In the genomic region with DNA sequence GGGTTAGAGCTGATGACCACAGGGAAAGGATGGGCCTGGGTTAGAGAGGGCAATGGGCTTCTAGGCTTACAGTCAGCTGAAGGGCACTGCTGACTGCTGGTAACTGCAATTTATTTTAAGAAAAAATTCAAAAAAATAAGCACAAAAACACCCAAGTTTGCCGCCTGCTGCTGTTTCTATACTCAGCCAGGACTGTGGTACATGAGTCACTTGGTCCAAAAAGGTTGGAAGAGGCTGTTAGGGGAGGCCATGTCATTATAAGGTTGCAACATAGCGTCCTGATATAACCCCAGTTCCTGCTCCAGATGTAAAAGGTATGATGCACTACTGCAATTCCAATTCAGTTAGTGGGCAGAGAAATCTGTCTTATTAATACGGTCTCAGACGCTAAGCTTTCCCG, we compare ENCODE assay signal across 11 cellular contexts.
DNase-seq lines count a peak whose midpoint lies in the region; ATAC-seq, FAIRE-seq and TF ChIP-seq lines count a peak whose summit lies in the region.
"Had no signal": no experiment of that assay in that cellular context is flagged by ENCODE, and none has a peak within 500 bp of the region (broad histone marks: within the 10 kb centered on the region; RNA-seq: fewer than 3 reads in every experiment).

No MANE protein-coding gene starts in this region.

- TF ChIP-seq RAD21 in A549 (conservative IDR thresholded peaks at IDR 0.05 in 1 of 2, IDR thresholded peaks at IDR 0.05 in 1 of 2): no peak

- ATAC-seq in A549: peak; percentile 46 to 54; a peak in 4 of 6 replicates
- ATAC-seq in left lobe of liver: peak; percentile 71
- no peak for ATAC-seq in HG02798 (IDR thresholded peaks at IDR 0.05; ENCODE audit: poor library complexity, unreplicated experiment)

- H3K4me3 Mint-ChIP-seq in HFFc6: peak overlapping the region; percentile 14
- H3K4me3 Mint-ChIP-seq in activated naive CD8-positive, alpha-beta T cell treated with anti-CD3 and anti-CD28 coated beads for 36 hours: peak overlapping the region; percentile 44

- peaks cover 40% of the 10 kb centered on the region for H3K4me1 ChIP-seq in A549

- H3K9me3 ChIP-seq in A549: no peaks in the 10 kb centered on the region
- H3K9me3 ChIP-seq: ascending aorta had no signal

- peaks cover 79% of the 10 kb centered on the region for H3K36me3 Mint-ChIP-seq in HFFc6 (ENCODE audit: low read depth)
- H3K36me3 Mint-ChIP-seq in activated naive CD8-positive, alpha-beta T cell treated with anti-CD3 and anti-CD28 coated beads for 36 hours: peaks cover 95% of the 10 kb centered on the region

- H3K4me3 ChIP-seq in A549: no peak overlapping the region
- H3K4me3 ChIP-seq: ascending aorta had no signal

- H3K9me3 Mint-ChIP-seq in HFFc6: no peaks in the 10 kb centered on the region
- H3K9me3 Mint-ChIP-seq in activated naive CD8-positive, alpha-beta T cell treated with anti-CD3 and anti-CD28 coated beads for 36 hours: no peaks in the 10 kb centered on the region

- H3K27ac ChIP-seq in A549: peak overlapping the region in 1 of 2 experiments; percentile 60; a peak in 3 of 6 replicates
- H3K27ac ChIP-seq: ascending aorta had no signal

- H3K4me2 ChIP-seq in A549: 0 out of 3 replicates have a peak overlapping the region, but pooled peaks have one; percentile 7

- POLR2A ChIA-PET in A549 (lab: Yijun Ruan, JAX): no interaction called here

- DNase-seq in A549 (ENCODE audit: low read depth in 1 of 2, low spot score in 1 of 2) (no peak), HFFc6 (peak; percentile 93), left lobe of liver (ENCODE audit: low spot score) (no peak), GM13976 (ENCODE audit: low spot score) (no peak), iPS-NIHi11 (ENCODE audit: low spot score) (no peak), putamen (ENCODE audit: low spot score) (no peak)
- DNase-seq in activated naive CD8-positive, alpha-beta T cell treated with anti-CD3 and anti-CD28 coated beads for 36 hours: peak; percentile 45
- DNase-seq: kidney; stimulated activated CD4-positive, alpha-beta T cell treated with anti-CD3 and anti-CD28 coated beads, Interleukin-2, amount 100 ng/mL, for 48 hours had no signal

- in situ Hi-C loops in GM13976 (cut with MboI; ENCODE audit: low sequenced_read_pairs, unreplicated experiment): no loop called here

- peaks cover 2% of the 10 kb centered on the region; the same call in 1 of the 2 replicates for H3K27me3 Mint-ChIP-seq in HFFc6 (ENCODE audit: insufficient read depth)
- no peaks in the 10 kb centered on the region for H3K27me3 Mint-ChIP-seq in activated naive CD8-positive, alpha-beta T cell treated with anti-CD3 and anti-CD28 coated beads for 36 hours

- CTCF ChIA-PET in A549 (lab: Yijun Ruan, JAX): interaction anchor here (1.0 kb wide), 1 partner anchor 199 kb away, joined by 3 read pairs; no protein-coding TSS in a partner anchor

- peaks cover 93% of the 10 kb centered on the region for H3K4me1 Mint-ChIP-seq in HFFc6 (ENCODE audit: low read depth)
- H3K4me1 Mint-ChIP-seq in activated naive CD8-positive, alpha-beta T cell treated with anti-CD3 and anti-CD28 coated beads for 36 hours: peaks cover 92% of the 10 kb centered on the region

- WGBS in A549 (ENCODE audit: missing lambda C conversion rate): 89% methylated on average over 5 of the region's 5 CpGs

- no peak for TF ChIP-seq CTCF in A549 (IDR thresholded peaks at IDR 0.05)
- no peak for TF ChIP-seq CTCF in HFFc6 (IDR thresholded peaks at IDR 0.05)
- TF ChIP-seq CTCF in GM13976 (IDR thresholded peaks at IDR 0.05; ENCODE audit: borderline replicate concordance, control extremely low read depth, extremely low read depth, insufficient read depth, missing control alignments): no peak

- H3K27ac Mint-ChIP-seq in HFFc6: peak overlapping the region; percentile 67
- peak overlapping the region; percentile 99 for H3K27ac Mint-ChIP-seq in activated naive CD8-positive, alpha-beta T cell treated with anti-CD3 and anti-CD28 coated beads for 36 hours

- no peak for TF ChIP-seq POLR2A in A549 (IDR thresholded peaks at IDR 0.05; ENCODE audit: low read length)

- no peak for TF ChIP-seq EP300 in A549 (IDR thresholded peaks at IDR 0.05)

- no peak for FAIRE-seq in A549 (lab: Jason Lieb, UNC)
- FAIRE-seq: kidney had no signal

TF ChIP-seq in A549, 52 proteins besides CTCF, POLR2A, EP300 and RAD21:
- TF ChIP-seq MYC (IDR thresholded peaks at IDR 0.05; ENCODE audit: borderline replicate concordance, low read length) (no peak), CEBPB (IDR thresholded peaks at IDR 0.05) (0 out of 4 replicates have a peak, but pooled peaks of 1 of the 2 experiments have one; percentile 7)

Comparison
In these comparisons a context has a peak if more than half of its experiments do, and no peak if none do; other contexts are left out.
1. DNase-seq: peak in HFFc6 (single experiment) and activated naive CD8-positive, alpha-beta T cell treated with anti-CD3 and anti-CD28 coated beads for 36 hours (single experiment); none in A549 (0 of 2), left lobe of liver (single experiment), GM13976 (single experiment), iPS-NIHi11 (single experiment) and putamen (single experiment).